ENCODE assay signal across 1 cellular context in the genomic region with DNA sequence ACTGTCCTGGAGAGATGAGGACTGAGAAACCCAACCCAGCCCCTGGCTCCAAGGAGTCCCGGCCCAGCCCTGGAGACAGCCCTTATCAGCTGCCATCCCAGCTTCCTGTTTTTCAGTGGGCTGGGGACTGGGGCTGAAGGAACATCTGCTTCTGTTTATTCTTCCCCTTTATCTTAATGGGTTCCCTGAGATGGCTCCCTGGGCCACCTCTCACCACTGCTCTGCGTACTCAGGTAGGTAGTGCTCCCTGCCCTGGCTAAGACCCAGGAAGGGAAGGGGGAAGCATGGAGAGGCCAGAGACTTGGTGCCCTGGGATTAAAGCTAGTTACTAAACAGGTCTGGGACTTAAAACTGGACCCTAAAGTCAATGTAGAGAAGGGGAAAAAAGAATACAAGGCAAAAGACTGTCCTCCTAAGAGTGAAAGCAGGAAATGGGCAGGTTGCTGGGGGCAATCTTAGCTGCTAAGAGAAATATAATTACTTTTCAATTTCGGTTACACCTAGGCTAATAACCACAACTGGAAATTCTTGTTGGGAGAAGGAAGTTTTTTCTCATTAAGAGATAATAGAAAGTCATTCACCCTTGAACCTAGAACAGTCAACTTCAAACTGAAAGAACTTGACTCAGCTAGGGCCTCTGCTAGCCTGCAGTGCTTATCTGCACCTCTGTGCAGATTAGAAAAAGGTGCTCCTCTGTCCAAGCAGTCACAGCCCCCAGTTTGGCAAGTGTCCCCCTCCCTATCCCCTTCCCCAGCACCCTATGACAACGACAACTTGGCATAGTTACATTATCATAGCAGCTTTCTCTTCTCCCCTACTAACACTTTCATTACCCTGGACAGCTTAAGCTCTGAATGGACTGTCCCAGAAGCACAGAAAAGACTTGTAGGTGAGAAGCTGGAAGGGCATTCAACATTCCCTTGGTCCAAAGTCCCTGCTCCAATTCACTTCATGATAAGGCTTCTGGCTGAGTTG.
A peak's percentile ranks its signal among the peaks of the same experiment; 100 is the strongest.
TF ChIP-seq lines count a peak whose summit lies in the region.

No MANE protein-coding gene starts in this region.

TF ChIP-seq in K562, 482 proteins besides CTCF, POLR2A, EP300 and RAD21 (continued from another document and continues in another):
- TF ChIP-seq ZHX1 (conservative IDR thresholded peaks at IDR 0.05; ENCODE audit: low read length), result no peak
- no peak for TF ChIP-seq ZZZ3 (IDR thresholded peaks at IDR 0.05)
- TF ChIP-seq ZEB2 (IDR thresholded peaks at IDR 0.05), result peak; percentile 93
- TF ChIP-seq RCOR1 (IDR thresholded peaks at IDR 0.05; ENCODE audit: borderline replicate concordance in 1 of 2, low read depth in 2 of 2, low read length in 2 of 2), result peak; percentile 71 to 97; a peak in 3 of 4 replicates
- peak; percentile 91 for TF ChIP-seq ELF1 (tag; IDR thresholded peaks at IDR 0.05)
- no peak for TF ChIP-seq POU5F1 (IDR thresholded peaks at IDR 0.05; ENCODE audit: borderline replicate concordance, low read depth, low read length, partially characterized antibody)
- no peak for TF ChIP-seq PURB (CRISPR knock-in tag; IDR thresholded peaks at IDR 0.05; ENCODE audit: low read depth)
- 0 out of 2 replicates have a peak, but pooled peaks have one; percentile 22 for TF ChIP-seq POLR2G (IDR thresholded peaks at IDR 0.05; ENCODE audit: low read depth, low read length)
- no peak for TF ChIP-seq CBFB (CRISPR knock-in tag; IDR thresholded peaks at IDR 0.05)
- peak in 1 of 2 experiments; percentile 72; a peak in 1 of 4 replicates for TF ChIP-seq MAZ (CRISPR knock-in tag; conservative IDR thresholded peaks at IDR 0.05 in 1 of 2, IDR thresholded peaks at IDR 0.05 in 1 of 2)
- TF ChIP-seq NBN (IDR thresholded peaks at IDR 0.05; ENCODE audit: low read depth), result peak; percentile 87; the same call in 1 of the 2 replicates
- TF ChIP-seq, protein P1, sequence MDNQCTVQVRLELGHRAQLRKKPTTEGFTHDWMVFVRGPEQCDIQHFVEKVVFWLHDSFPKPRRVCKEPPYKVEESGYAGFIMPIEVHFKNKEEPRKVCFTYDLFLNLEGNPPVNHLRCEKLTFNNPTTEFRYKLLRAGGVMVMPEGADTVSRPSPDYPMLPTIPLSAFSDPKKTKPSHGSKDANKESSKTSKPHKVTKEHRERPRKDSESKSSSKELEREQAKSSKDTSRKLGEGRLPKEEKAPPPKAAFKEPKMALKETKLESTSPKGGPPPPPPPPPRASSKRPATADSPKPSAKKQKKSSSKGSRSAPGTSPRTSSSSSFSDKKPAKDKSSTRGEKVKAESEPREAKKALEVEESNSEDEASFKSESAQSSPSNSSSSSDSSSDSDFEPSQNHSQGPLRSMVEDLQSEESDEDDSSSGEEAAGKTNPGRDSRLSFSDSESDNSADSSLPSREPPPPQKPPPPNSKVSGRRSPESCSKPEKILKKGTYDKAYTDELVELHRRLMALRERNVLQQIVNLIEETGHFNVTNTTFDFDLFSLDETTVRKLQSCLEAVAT (IDR thresholded peaks at IDR 0.05), result peak in 1 of 2 experiments; percentile 60; a peak in 1 of 4 replicates
- TF ChIP-seq KAT7 (CRISPR knock-in tag; IDR thresholded peaks at IDR 0.05; ENCODE audit: borderline replicate concordance), result no peak
- TF ChIP-seq ZNF133 (CRISPR knock-in tag; IDR thresholded peaks at IDR 0.05), result no peak
- peak; percentile 85 for TF ChIP-seq ZNF175 (CRISPR knock-in tag; IDR thresholded peaks at IDR 0.05; ENCODE audit: low read depth)
- TF ChIP-seq, protein P2, sequence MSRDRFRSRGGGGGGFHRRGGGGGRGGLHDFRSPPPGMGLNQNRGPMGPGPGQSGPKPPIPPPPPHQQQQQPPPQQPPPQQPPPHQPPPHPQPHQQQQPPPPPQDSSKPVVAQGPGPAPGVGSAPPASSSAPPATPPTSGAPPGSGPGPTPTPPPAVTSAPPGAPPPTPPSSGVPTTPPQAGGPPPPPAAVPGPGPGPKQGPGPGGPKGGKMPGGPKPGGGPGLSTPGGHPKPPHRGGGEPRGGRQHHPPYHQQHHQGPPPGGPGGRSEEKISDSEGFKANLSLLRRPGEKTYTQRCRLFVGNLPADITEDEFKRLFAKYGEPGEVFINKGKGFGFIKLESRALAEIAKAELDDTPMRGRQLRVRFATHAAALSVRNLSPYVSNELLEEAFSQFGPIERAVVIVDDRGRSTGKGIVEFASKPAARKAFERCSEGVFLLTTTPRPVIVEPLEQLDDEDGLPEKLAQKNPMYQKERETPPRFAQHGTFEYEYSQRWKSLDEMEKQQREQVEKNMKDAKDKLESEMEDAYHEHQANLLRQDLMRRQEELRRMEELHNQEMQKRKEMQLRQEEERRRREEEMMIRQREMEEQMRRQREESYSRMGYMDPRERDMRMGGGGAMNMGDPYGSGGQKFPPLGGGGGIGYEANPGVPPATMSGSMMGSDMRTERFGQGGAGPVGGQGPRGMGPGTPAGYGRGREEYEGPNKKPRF (IDR thresholded peaks at IDR 0.05; ENCODE audit: low read depth, low read length), result no peak
- TF ChIP-seq RBM15 (IDR thresholded peaks at IDR 0.05; ENCODE audit: insufficient read depth, low read length), result no peak
- peak; percentile 83 for TF ChIP-seq ZNF589 (CRISPR knock-in tag; IDR thresholded peaks at IDR 0.05; ENCODE audit: low read depth)
- TF ChIP-seq RBBP5 (IDR thresholded peaks at IDR 0.05; ENCODE audit: borderline replicate concordance, insufficient read depth, low read length, poor library complexity, severe bottlenecking), result peak; percentile 82
- peak; percentile 51 for TF ChIP-seq CCNT2 (IDR thresholded peaks at IDR 0.05; ENCODE audit: borderline replicate concordance, extremely low read depth, insufficient read length, low read depth, low read length)
- no peak; the same call in 1 of the 2 replicates for TF ChIP-seq ZFX (CRISPR knock-in tag; IDR thresholded peaks at IDR 0.05)
- TF ChIP-seq GTF2F1 (IDR thresholded peaks at IDR 0.05; ENCODE audit: low read depth, low read length), result 0 out of 2 replicates have a peak, but pooled peaks have one; percentile 37
- TF ChIP-seq, protein P3, sequence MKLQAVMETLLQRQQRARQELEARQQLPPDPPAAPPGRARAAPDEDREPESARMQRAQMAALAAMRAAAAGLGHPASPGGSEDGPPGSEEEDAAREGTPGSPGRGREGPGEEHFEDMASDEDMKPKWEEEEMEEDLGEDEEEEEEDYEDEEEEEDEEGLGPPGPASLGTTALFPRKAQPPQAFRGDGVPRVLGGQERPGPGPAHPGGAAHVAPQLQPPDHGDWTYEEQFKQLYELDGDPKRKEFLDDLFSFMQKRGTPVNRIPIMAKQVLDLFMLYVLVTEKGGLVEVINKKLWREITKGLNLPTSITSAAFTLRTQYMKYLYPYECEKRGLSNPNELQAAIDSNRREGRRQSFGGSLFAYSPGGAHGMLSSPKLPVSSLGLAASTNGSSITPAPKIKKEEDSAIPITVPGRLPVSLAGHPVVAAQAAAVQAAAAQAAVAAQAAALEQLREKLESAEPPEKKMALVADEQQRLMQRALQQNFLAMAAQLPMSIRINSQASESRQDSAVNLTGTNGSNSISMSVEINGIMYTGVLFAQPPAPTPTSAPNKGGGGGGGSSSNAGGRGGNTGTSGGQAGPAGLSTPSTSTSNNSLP (IDR thresholded peaks at IDR 0.05; ENCODE audit: borderline replicate concordance, low read depth, low read length), result peak; percentile 47; the same call in 1 of the 2 replicates
- TF ChIP-seq PML (IDR thresholded peaks at IDR 0.05; ENCODE audit: low read length), result peak; percentile 84
- TF ChIP-seq THAP7 (CRISPR knock-in tag; IDR thresholded peaks at IDR 0.05), result no peak
- TF ChIP-seq NFIX (CRISPR knock-in tag; IDR thresholded peaks at IDR 0.05; ENCODE audit: low read depth), result no peak
- no peak for TF ChIP-seq CREBBP (IDR thresholded peaks at IDR 0.05; ENCODE audit: low read depth, low read length)
- no peak for TF ChIP-seq POLR2B (IDR thresholded peaks at IDR 0.05; ENCODE audit: low read depth, partially characterized antibody)
- 0 out of 2 replicates have a peak, but pooled peaks have one; percentile 63 for TF ChIP-seq CBX1 (IDR thresholded peaks at IDR 0.05; ENCODE audit: low read depth)
- peak; percentile 86; the same call in 1 of the 2 replicates for TF ChIP-seq ZBTB7A (IDR thresholded peaks at IDR 0.05; ENCODE audit: borderline replicate concordance, control insufficient read depth, low read depth, low read length)
- peak; percentile 60 to 82; a peak in 3 of 4 replicates for TF ChIP-seq FOXK2 (conservative IDR thresholded peaks at IDR 0.05 in 1 of 2, IDR thresholded peaks at IDR 0.05 in 1 of 2; ENCODE audit: low read depth in 2 of 2)
- TF ChIP-seq E2F4 (CRISPR knock-in tag; IDR thresholded peaks at IDR 0.05; ENCODE audit: low read depth), result no peak
- peak; percentile 73 for TF ChIP-seq LEF1 (IDR thresholded peaks at IDR 0.05)
- no peak for TF ChIP-seq ARHGAP35 (IDR thresholded peaks at IDR 0.05; ENCODE audit: partially characterized antibody)
- TF ChIP-seq ZNF431 (CRISPR knock-in tag; IDR thresholded peaks at IDR 0.05), result peak; percentile 52
- TF ChIP-seq, protein P4, sequence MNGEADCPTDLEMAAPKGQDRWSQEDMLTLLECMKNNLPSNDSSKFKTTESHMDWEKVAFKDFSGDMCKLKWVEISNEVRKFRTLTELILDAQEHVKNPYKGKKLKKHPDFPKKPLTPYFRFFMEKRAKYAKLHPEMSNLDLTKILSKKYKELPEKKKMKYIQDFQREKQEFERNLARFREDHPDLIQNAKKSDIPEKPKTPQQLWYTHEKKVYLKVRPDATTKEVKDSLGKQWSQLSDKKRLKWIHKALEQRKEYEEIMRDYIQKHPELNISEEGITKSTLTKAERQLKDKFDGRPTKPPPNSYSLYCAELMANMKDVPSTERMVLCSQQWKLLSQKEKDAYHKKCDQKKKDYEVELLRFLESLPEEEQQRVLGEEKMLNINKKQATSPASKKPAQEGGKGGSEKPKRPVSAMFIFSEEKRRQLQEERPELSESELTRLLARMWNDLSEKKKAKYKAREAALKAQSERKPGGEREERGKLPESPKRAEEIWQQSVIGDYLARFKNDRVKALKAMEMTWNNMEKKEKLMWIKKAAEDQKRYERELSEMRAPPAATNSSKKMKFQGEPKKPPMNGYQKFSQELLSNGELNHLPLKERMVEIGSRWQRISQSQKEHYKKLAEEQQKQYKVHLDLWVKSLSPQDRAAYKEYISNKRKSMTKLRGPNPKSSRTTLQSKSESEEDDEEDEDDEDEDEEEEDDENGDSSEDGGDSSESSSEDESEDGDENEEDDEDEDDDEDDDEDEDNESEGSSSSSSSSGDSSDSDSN (IDR thresholded peaks at IDR 0.05; ENCODE audit: borderline replicate concordance in 1 of 2, low read depth in 2 of 2, low read length in 2 of 2), result peak; percentile 94 to 95; a peak in 2 of 4 replicates
- TF ChIP-seq MYC (IDR thresholded peaks at IDR 0.05; ENCODE audit: low read depth, low read length), result peak; percentile 78
- TF ChIP-seq MYC (CRISPR knock-in tag; IDR thresholded peaks at IDR 0.05; ENCODE audit: borderline replicate concordance, low read depth), result no peak
- peak; percentile 88 for TF ChIP-seq GATAD2B (IDR thresholded peaks at IDR 0.05; ENCODE audit: borderline replicate concordance)
- TF ChIP-seq, protein P5, sequence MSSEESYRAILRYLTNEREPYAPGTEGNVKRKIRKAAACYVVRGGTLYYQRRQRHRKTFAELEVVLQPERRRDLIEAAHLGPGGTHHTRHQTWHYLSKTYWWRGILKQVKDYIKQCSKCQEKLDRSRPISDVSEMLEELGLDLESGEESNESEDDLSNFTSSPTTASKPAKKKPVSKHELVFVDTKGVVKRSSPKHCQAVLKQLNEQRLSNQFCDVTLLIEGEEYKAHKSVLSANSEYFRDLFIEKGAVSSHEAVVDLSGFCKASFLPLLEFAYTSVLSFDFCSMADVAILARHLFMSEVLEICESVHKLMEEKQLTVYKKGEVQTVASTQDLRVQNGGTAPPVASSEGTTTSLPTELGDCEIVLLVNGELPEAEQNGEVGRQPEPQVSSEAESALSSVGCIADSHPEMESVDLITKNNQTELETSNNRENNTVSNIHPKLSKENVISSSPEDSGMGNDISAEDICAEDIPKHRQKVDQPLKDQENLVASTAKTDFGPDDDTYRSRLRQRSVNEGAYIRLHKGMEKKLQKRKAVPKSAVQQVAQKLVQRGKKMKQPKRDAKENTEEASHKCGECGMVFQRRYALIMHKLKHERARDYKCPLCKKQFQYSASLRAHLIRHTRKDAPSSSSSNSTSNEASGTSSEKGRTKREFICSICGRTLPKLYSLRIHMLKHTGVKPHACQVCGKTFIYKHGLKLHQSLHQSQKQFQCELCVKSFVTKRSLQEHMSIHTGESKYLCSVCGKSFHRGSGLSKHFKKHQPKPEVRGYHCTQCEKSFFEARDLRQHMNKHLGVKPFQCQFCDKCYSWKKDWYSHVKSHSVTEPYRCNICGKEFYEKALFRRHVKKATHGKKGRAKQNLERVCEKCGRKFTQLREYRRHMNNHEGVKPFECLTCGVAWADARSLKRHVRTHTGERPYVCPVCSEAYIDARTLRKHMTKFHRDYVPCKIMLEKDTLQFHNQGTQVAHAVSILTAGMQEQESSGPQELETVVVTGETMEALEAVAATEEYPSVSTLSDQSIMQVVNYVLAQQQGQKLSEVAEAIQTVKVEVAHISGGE (CRISPR knock-in tag; IDR thresholded peaks at IDR 0.05), result peak in 1 of 3 experiments; percentile 81; a peak in 2 of 6 replicates
- peak; percentile 38 for TF ChIP-seq ZFP36 (IDR thresholded peaks at IDR 0.05; ENCODE audit: low read depth, low read length, partially characterized antibody)
- TF ChIP-seq SRF (CRISPR knock-in tag; IDR thresholded peaks at IDR 0.05), result peak in 1 of 2 experiments; percentile 42; a peak in 1 of 4 replicates
